In genomic region chr5:132058646-132059042, GRCh38 we compare ENCODE assay signal across 37 cellular contexts. TPM values are rescaled to one million over a fixed set of nuclear protein-coding genes. Genes with fewer than 3 reads are reported as not detected.
DNase-seq lines count a peak whose midpoint lies in the region; ATAC-seq and TF ChIP-seq lines count a peak whose summit lies in the region.
"Had no signal": no experiment of that assay in that cellular context is flagged by ENCODE, and none has a peak within 500 bp of the region (broad histone marks: within the 10 kb centered on the region; RNA-seq: fewer than 3 reads in every experiment).

No MANE protein-coding gene starts in this region.

- H3K9me3 ChIP-seq in CD8-positive, alpha-beta T cell (ENCODE audit: low read length) = no peaks in the 10 kb centered on the region
- H3K9me3 ChIP-seq: gastrocnemius medialis, lower lobe of right lung, SJCRH30, upper lobe of right lung had no signal

- H3K4me3 Mint-ChIP-seq in activated T-cell treated with anti-CD3 and anti-CD28 coated beads, Interleukin-2, amount 50 U/mL, for 4 hours = no peak overlapping the region
- H3K4me3 Mint-ChIP-seq in CD8-positive, alpha-beta T cell = no peak overlapping the region
- no peak overlapping the region for H3K4me3 Mint-ChIP-seq in activated T-helper 1 cell treated with anti-CD3 and anti-CD28 coated beads, Interleukin-12 subunit alpha, Interleukin-12 subunit beta, Interleukin-2, Interleukin-4 antibody, amounts not matched to agents 30 ng/mL and 10 ng/mL and 1 ng/mL, durations not matched to agents 14 hours and 24 hours and 36 hours
- no peak overlapping the region for H3K4me3 Mint-ChIP-seq in activated CD4-positive, alpha-beta memory T cell treated with anti-CD3 and anti-CD28 coated beads, Interleukin-2, amount 10 ng/mL, durations not matched to agents 7 days and 5 days
- H3K4me3 Mint-ChIP-seq: nephron had no signal

- no peak for ATAC-seq in activated T-cell treated with anti-CD3 and anti-CD28 coated beads, Interleukin-2, amount 50 U/mL, for 4 hours
- no peak for ATAC-seq in CD8-positive, alpha-beta T cell
- ATAC-seq: gastrocnemius medialis, GM12878, lower lobe of right lung, upper lobe of right lung had no signal

- H3K36me3 Mint-ChIP-seq in activated T-cell treated with anti-CD3 and anti-CD28 coated beads, Interleukin-2, amount 50 U/mL, for 4 hours (ENCODE audit: insufficient read depth) = no peaks in the 10 kb centered on the region
- no peaks in the 10 kb centered on the region for H3K36me3 Mint-ChIP-seq in CD8-positive, alpha-beta T cell
- H3K36me3 Mint-ChIP-seq in activated T-helper 1 cell treated with anti-CD3 and anti-CD28 coated beads, Interleukin-12 subunit alpha, Interleukin-12 subunit beta, Interleukin-2, Interleukin-4 antibody, amounts not matched to agents 30 ng/mL and 10 ng/mL and 1 ng/mL, durations not matched to agents 14 hours and 24 hours and 36 hours (ENCODE audit: low read depth) = no peaks in the 10 kb centered on the region
- no peaks in the 10 kb centered on the region for H3K36me3 Mint-ChIP-seq in activated CD4-positive, alpha-beta memory T cell treated with anti-CD3 and anti-CD28 coated beads, Interleukin-2, amount 10 ng/mL, durations not matched to agents 7 days and 5 days (ENCODE audit: low read depth)

- no peaks in the 10 kb centered on the region for H3K36me3 ChIP-seq in CD8-positive, alpha-beta T cell (ENCODE audit: insufficient read depth, low read length)
- H3K36me3 ChIP-seq: gastrocnemius medialis, lower lobe of right lung, SJCRH30, upper lobe of right lung had no signal

- POLR2A ChIA-PET in CD8-positive, alpha-beta T cell (lab: Charles Lee) = no interaction called here
- POLR2A ChIA-PET in activated CD4-positive, alpha-beta memory T cell treated with anti-CD3 and anti-CD28 coated beads, Interleukin-2, amount 10 ng/mL, durations not matched to agents 7 days and 5 days (lab: Charles Lee) = interaction anchor here (0.7 to 2.3 kb wide), 7 partner anchors 16 to 469 kb away, joined by 3 to 15 read pairs (median 4); partner anchors contain the start of gene FNIP1

- H3K4me1 ChIP-seq in CD8-positive, alpha-beta T cell (ENCODE audit: insufficient read depth, low read length) = peaks cover 22% of the 10 kb centered on the region
- H3K4me1 ChIP-seq: gastrocnemius medialis, lower lobe of right lung, SJCRH30, upper lobe of right lung had no signal

- H3K9me3 Mint-ChIP-seq in activated T-cell treated with anti-CD3 and anti-CD28 coated beads, Interleukin-2, amount 50 U/mL, for 4 hours = no peaks in the 10 kb centered on the region
- no peaks in the 10 kb centered on the region for H3K9me3 Mint-ChIP-seq in CD8-positive, alpha-beta T cell
- H3K9me3 Mint-ChIP-seq in activated T-helper 1 cell treated with anti-CD3 and anti-CD28 coated beads, Interleukin-12 subunit alpha, Interleukin-12 subunit beta, Interleukin-2, Interleukin-4 antibody, amounts not matched to agents 30 ng/mL and 10 ng/mL and 1 ng/mL, durations not matched to agents 14 hours and 24 hours and 36 hours = no peaks in the 10 kb centered on the region
- H3K9me3 Mint-ChIP-seq in activated CD4-positive, alpha-beta memory T cell treated with anti-CD3 and anti-CD28 coated beads, Interleukin-2, amount 10 ng/mL, durations not matched to agents 7 days and 5 days = no peaks in the 10 kb centered on the region
- H3K9me3 Mint-ChIP-seq: nephron had no signal

- no peak for TF ChIP-seq CTCF in CD8-positive, alpha-beta T cell (IDR thresholded peaks at IDR 0.05)

- DNase-seq in activated T-cell treated with anti-CD3 and anti-CD28 coated beads, Interleukin-2, amount 50 U/mL, for 4 hours = peak; percentile 1
- DNase-seq in activated T-cell treated with anti-CD3 and anti-CD28 coated beads, Interleukin-2, amount 50 U/mL, for 1 hour = no peak
- peak in 1 of 7 experiments; percentile 44 for DNase-seq in CD8-positive, alpha-beta T cell
- no peak for DNase-seq in activated T-helper 1 cell treated with anti-CD3 and anti-CD28 coated beads, Interleukin-12 subunit alpha, Interleukin-12 subunit beta, Interleukin-2, Interleukin-4 antibody, amounts not matched to agents 30 ng/mL and 10 ng/mL and 1 ng/mL, durations not matched to agents 14 hours and 24 hours and 36 hours (ENCODE audit: low spot score)
- DNase-seq in posterior vena cava (ENCODE audit: low spot score) (peak; percentile 66), ecto neural progenitor cell (ENCODE audit: low spot score) (no peak)
- no peak for DNase-seq in activated CD4-positive, alpha-beta memory T cell treated with anti-CD3 and anti-CD28 coated beads, Interleukin-2, amount 10 ng/mL, durations not matched to agents 7 days and 5 days
- DNase-seq: activated naive CD4-positive, alpha-beta T cell; activated T-cell treated with anti-CD3 and anti-CD28 coated beads for 4 hours; AML-193; gastrocnemius medialis; HCEC 1CT; KBM-7; kidney glomerular epithelial cell; NCI-H1092; NCI-H1694; NCI-H82; RPMI8226; stimulated activated naive CD4-positive, alpha-beta T cell had no signal

- peaks cover 49% of the 10 kb centered on the region for H3K4me1 Mint-ChIP-seq in activated T-cell treated with anti-CD3 and anti-CD28 coated beads, Interleukin-2, amount 50 U/mL, for 4 hours (ENCODE audit: low read depth)
- peaks cover 41% of the 10 kb centered on the region for H3K4me1 Mint-ChIP-seq in CD8-positive, alpha-beta T cell (ENCODE audit: low read depth)
- H3K4me1 Mint-ChIP-seq in activated T-helper 1 cell treated with anti-CD3 and anti-CD28 coated beads, Interleukin-12 subunit alpha, Interleukin-12 subunit beta, Interleukin-2, Interleukin-4 antibody, amounts not matched to agents 30 ng/mL and 10 ng/mL and 1 ng/mL, durations not matched to agents 14 hours and 24 hours and 36 hours (ENCODE audit: low read depth) = peaks cover 79% of the 10 kb centered on the region
- peaks cover 72% of the 10 kb centered on the region for H3K4me1 Mint-ChIP-seq in activated CD4-positive, alpha-beta memory T cell treated with anti-CD3 and anti-CD28 coated beads, Interleukin-2, amount 10 ng/mL, durations not matched to agents 7 days and 5 days
- H3K4me1 Mint-ChIP-seq: nephron had no signal

- no peak overlapping the region for H3K4me3 ChIP-seq in CD8-positive, alpha-beta T cell (ENCODE audit: low read depth, low read length)
- H3K4me3 ChIP-seq: dorsolateral prefrontal cortex, gastrocnemius medialis, GM12878, hepatocyte, lower lobe of right lung, SJCRH30, skin epidermis, upper lobe of right lung had no signal

- H3K27ac ChIP-seq in CD8-positive, alpha-beta T cell (ENCODE audit: low read depth, low read length) = no peak overlapping the region
- H3K27ac ChIP-seq: dorsolateral prefrontal cortex, gastrocnemius medialis, hepatocyte, HL-60, lower lobe of right lung, SJCRH30, skin epidermis, upper lobe of right lung had no signal

- H3K27ac Mint-ChIP-seq in CD8-positive, alpha-beta T cell = peak overlapping the region; percentile 25
- peak overlapping the region; percentile 59 for H3K27ac Mint-ChIP-seq in activated T-helper 1 cell treated with anti-CD3 and anti-CD28 coated beads, Interleukin-12 subunit alpha, Interleukin-12 subunit beta, Interleukin-2, Interleukin-4 antibody, amounts not matched to agents 30 ng/mL and 10 ng/mL and 1 ng/mL, durations not matched to agents 14 hours and 24 hours and 36 hours
- H3K27ac Mint-ChIP-seq in activated CD4-positive, alpha-beta memory T cell treated with anti-CD3 and anti-CD28 coated beads, Interleukin-2, amount 10 ng/mL, durations not matched to agents 7 days and 5 days = no peak overlapping the region
- H3K27ac Mint-ChIP-seq: nephron had no signal

- no peaks in the 10 kb centered on the region for H3K27me3 ChIP-seq in CD8-positive, alpha-beta T cell (ENCODE audit: insufficient read depth, low read length)
- H3K27me3 ChIP-seq: dorsolateral prefrontal cortex, gastrocnemius medialis, hepatocyte, SJCRH30, upper lobe of right lung had no signal

- no peaks in the 10 kb centered on the region for H3K27me3 Mint-ChIP-seq in activated T-cell treated with anti-CD3 and anti-CD28 coated beads, Interleukin-2, amount 50 U/mL, for 4 hours (ENCODE audit: low read depth)
- no peaks in the 10 kb centered on the region for H3K27me3 Mint-ChIP-seq in CD8-positive, alpha-beta T cell (ENCODE audit: low read depth)
- peaks cover 15% of the 10 kb centered on the region for H3K27me3 Mint-ChIP-seq in activated T-helper 1 cell treated with anti-CD3 and anti-CD28 coated beads, Interleukin-12 subunit alpha, Interleukin-12 subunit beta, Interleukin-2, Interleukin-4 antibody, amounts not matched to agents 30 ng/mL and 10 ng/mL and 1 ng/mL, durations not matched to agents 14 hours and 24 hours and 36 hours (ENCODE audit: insufficient read depth)
- H3K27me3 Mint-ChIP-seq in activated CD4-positive, alpha-beta memory T cell treated with anti-CD3 and anti-CD28 coated beads, Interleukin-2, amount 10 ng/mL, durations not matched to agents 7 days and 5 days = peaks cover 10% of the 10 kb centered on the region

- CTCF ChIA-PET in CD8-positive, alpha-beta T cell (lab: Charles Lee) = interaction anchor here (0.6 to 1.4 kb wide), 3 partner anchors 65 to 586 kb away, joined by 3 to 7 read pairs (median 3); no protein-coding TSS in a partner anchor
- CTCF ChIA-PET in activated CD4-positive, alpha-beta memory T cell treated with anti-CD3 and anti-CD28 coated beads, Interleukin-2, amount 10 ng/mL, durations not matched to agents 7 days and 5 days (lab: Charles Lee) = interaction anchor here (0.8 to 2.0 kb wide), 3 partner anchors 51 to 469 kb away, joined by 5 to 9 read pairs (median 9); no protein-coding TSS in a partner anchor

- intact Hi-C loops in CD8-positive, alpha-beta T cell (cut with DNase I, micrococcal nuclease) = loop anchor here (5.0 kb wide), 1 partner anchor 36 kb away; no protein-coding TSS in a partner anchor
- intact Hi-C loops in activated T-helper 1 cell treated with anti-CD3 and anti-CD28 coated beads, Interleukin-12 subunit alpha, Interleukin-12 subunit beta, Interleukin-2, Interleukin-4 antibody, amounts not matched to agents 30 ng/mL and 10 ng/mL and 1 ng/mL, durations not matched to agents 14 hours and 24 hours and 36 hours (cut with micrococcal nuclease) = no loop called here
- intact Hi-C loops in posterior vena cava (cut with DNase I) = no loop called here

RNA-seq across cellular contexts. Expression of gene IL3, which starts 1.8 kb away (rescaled TPM):
- total RNA-seq in activated T-cell treated with anti-CD3 and anti-CD28 coated beads, Interleukin-2, amount 50 U/mL, for 4 hours = 100 to 1,000 TPM in 2 of 3 donors, 10 to 100 TPM in 1; 94.6 to 152 (median 138) TPM
- total RNA-seq in CD8-positive, alpha-beta T cell = not detected
- total RNA-seq in activated T-helper 1 cell treated with anti-CD3 and anti-CD28 coated beads, Interleukin-12 subunit alpha, Interleukin-12 subunit beta, Interleukin-2, Interleukin-4 antibody, amounts not matched to agents 30 ng/mL and 10 ng/mL and 1 ng/mL, durations not matched to agents 14 hours and 24 hours and 36 hours = 94.6 and 98.5 TPM in 2 replicates
- not detected for total RNA-seq in posterior vena cava
- total RNA-seq in activated CD4-positive, alpha-beta memory T cell treated with anti-CD3 and anti-CD28 coated beads, Interleukin-2, amount 10 ng/mL, durations not matched to agents 7 days and 5 days = 1 to 10 TPM; 1.4 to 1.6 TPM
- total RNA-seq: A673, chondrocyte, dorsolateral prefrontal cortex, fibroblast of lung, gastrocnemius medialis, GM12878, lower lobe of right lung, M059J, mononuclear cell, NCI-H460, omental fat pad, renal cortical epithelial cell, SJCRH30, temporal lobe, upper lobe of right lung had no signal

RNA-seq across cellular contexts. Expression of gene CSF2, which starts 14.9 kb away (rescaled TPM):
- 100 to 1,000 TPM; 130 to 283 (median 277) TPM for total RNA-seq in activated T-cell treated with anti-CD3 and anti-CD28 coated beads, Interleukin-2, amount 50 U/mL, for 4 hours
- under 1 TPM in 1 of 2 experiments, not detected in 1; 0.41 TPM for total RNA-seq in CD8-positive, alpha-beta T cell
- total RNA-seq in activated T-helper 1 cell treated with anti-CD3 and anti-CD28 coated beads, Interleukin-12 subunit alpha, Interleukin-12 subunit beta, Interleukin-2, Interleukin-4 antibody, amounts not matched to agents 30 ng/mL and 10 ng/mL and 1 ng/mL, durations not matched to agents 14 hours and 24 hours and 36 hours = 1,648 and 1,678 TPM in 2 replicates
- total RNA-seq in posterior vena cava = not detected
- 10 to 100 TPM; 30.8 to 32.7 TPM for total RNA-seq in activated CD4-positive, alpha-beta memory T cell treated with anti-CD3 and anti-CD28 coated beads, Interleukin-2, amount 10 ng/mL, durations not matched to agents 7 days and 5 days
- total RNA-seq: A673, chondrocyte, dorsolateral prefrontal cortex, gastrocnemius medialis, hepatocyte, NCI-H460, omental fat pad, SJCRH30, temporal lobe had no signal

RNA-seq across cellular contexts. Expression of gene ACSL6, which starts 47.2 kb away (rescaled TPM):
- total RNA-seq in activated T-cell treated with anti-CD3 and anti-CD28 coated beads, Interleukin-2, amount 50 U/mL, for 4 hours = 10 to 100 TPM; 25.0 to 38.0 (median 27.1) TPM
- total RNA-seq in CD8-positive, alpha-beta T cell = 10 to 100 TPM; 14.3 to 14.8 TPM
- 48.1 and 50.6 TPM in 2 replicates for total RNA-seq in activated T-helper 1 cell treated with anti-CD3 and anti-CD28 coated beads, Interleukin-12 subunit alpha, Interleukin-12 subunit beta, Interleukin-2, Interleukin-4 antibody, amounts not matched to agents 30 ng/mL and 10 ng/mL and 1 ng/mL, durations not matched to agents 14 hours and 24 hours and 36 hours
- total RNA-seq in posterior vena cava = under 1 TPM; 0.32 to 0.62 TPM
- total RNA-seq in activated CD4-positive, alpha-beta memory T cell treated with anti-CD3 and anti-CD28 coated beads, Interleukin-2, amount 10 ng/mL, durations not matched to agents 7 days and 5 days = 10 to 100 TPM; 10.6 to 11.5 TPM
- total RNA-seq: A673, chondrocyte, GM12878, M059J, SJCRH30 had no signal

Comparison
In these comparisons a context has a peak if more than half of its experiments do, and no peak if none do; other contexts are left out.
1. DNase-seq: peak in activated T-cell treated with anti-CD3 and anti-CD28 coated beads, Interleukin-2, amount 50 U/mL, for 4 hours (single experiment) and posterior vena cava (single experiment); none in activated T-cell treated with anti-CD3 and anti-CD28 coated beads, Interleukin-2, amount 50 U/mL, for 1 hour (single experiment), activated T-helper 1 cell treated with anti-CD3 and anti-CD28 coated beads, Interleukin-12 subunit alpha, Interleukin-12 subunit beta, Interleukin-2, Interleukin-4 antibody, amounts not matched to agents 30 ng/mL and 10 ng/mL and 1 ng/mL, durations not matched to agents 14 hours and 24 hours and 36 hours (single experiment), activated CD4-positive, alpha-beta memory T cell treated with anti-CD3 and anti-CD28 coated beads, Interleukin-2, amount 10 ng/mL, durations not matched to agents 7 days and 5 days (single experiment) and ecto neural progenitor cell (single experiment).
2. RNA of gene IL3, which starts 1.8 kb away (total RNA-seq): 94.6 to 152 TPM in activated T-cell treated with anti-CD3 and anti-CD28 coated beads, Interleukin-2, amount 50 U/mL, for 4 hours and 94.6 to 98.5 TPM in activated T-helper 1 cell treated with anti-CD3 and anti-CD28 coated beads, Interleukin-12 subunit alpha, Interleukin-12 subunit beta, Interleukin-2, Interleukin-4 antibody, amounts not matched to agents 30 ng/mL and 10 ng/mL and 1 ng/mL, durations not matched to agents 14 hours and 24 hours and 36 hours; 1.4 to 1.6 TPM in activated CD4-positive, alpha-beta memory T cell treated with anti-CD3 and anti-CD28 coated beads, Interleukin-2, amount 10 ng/mL, durations not matched to agents 7 days and 5 days, not detected in CD8-positive, alpha-beta T cell and not detected in posterior vena cava; every median in the first group is over 10 times any median in the second.
3. RNA of gene CSF2, which starts 14.9 kb away (total RNA-seq): 1,648 to 1,678 TPM in activated T-helper 1 cell treated with anti-CD3 and anti-CD28 coated beads, Interleukin-12 subunit alpha, Interleukin-12 subunit beta, Interleukin-2, Interleukin-4 antibody, amounts not matched to agents 30 ng/mL and 10 ng/mL and 1 ng/mL, durations not matched to agents 14 hours and 24 hours and 36 hours, 130 to 283 TPM in activated T-cell treated with anti-CD3 and anti-CD28 coated beads, Interleukin-2, amount 50 U/mL, for 4 hours and 30.8 to 32.7 TPM in activated CD4-positive, alpha-beta memory T cell treated with anti-CD3 and anti-CD28 coated beads, Interleukin-2, amount 10 ng/mL, durations not matched to agents 7 days and 5 days; 0.41 TPM in CD8-positive, alpha-beta T cell and not detected in posterior vena cava; every median in the first group is over 10 times any median in the second.
4. RNA of gene ACSL6, which starts 47.2 kb away (total RNA-seq): 48.1 to 50.6 TPM in activated T-helper 1 cell treated with anti-CD3 and anti-CD28 coated beads, Interleukin-12 subunit alpha, Interleukin-12 subunit beta, Interleukin-2, Interleukin-4 antibody, amounts not matched to agents 30 ng/mL and 10 ng/mL and 1 ng/mL, durations not matched to agents 14 hours and 24 hours and 36 hours, 25.0 to 38.0 TPM in activated T-cell treated with anti-CD3 and anti-CD28 coated beads, Interleukin-2, amount 50 U/mL, for 4 hours, 14.3 to 14.8 TPM in CD8-positive, alpha-beta T cell and 10.6 to 11.5 TPM in activated CD4-positive, alpha-beta memory T cell treated with anti-CD3 and anti-CD28 coated beads, Interleukin-2, amount 10 ng/mL, durations not matched to agents 7 days and 5 days; 0.32 to 0.62 TPM in posterior vena cava; every median in the first group is over 4 times any median in the second.
5. intact Hi-C loops: an anchor here in CD8-positive, alpha-beta T cell (5.0 kb wide); none called in activated T-helper 1 cell treated with anti-CD3 and anti-CD28 coated beads, Interleukin-12 subunit alpha, Interleukin-12 subunit beta, Interleukin-2, Interleukin-4 antibody, amounts not matched to agents 30 ng/mL and 10 ng/mL and 1 ng/mL, durations not matched to agents 14 hours and 24 hours and 36 hours and posterior vena cava.